12 cellular contexts compared by ENCODE assay signal in genomic region chr2:20584045-20584636, GRCh38.
A peak's percentile ranks its signal among the peaks of the same experiment; 100 is the strongest.
DNase-seq lines count a peak whose midpoint lies in the region; ATAC-seq, FAIRE-seq and TF ChIP-seq lines count a peak whose summit lies in the region.
"Had no signal": no experiment of that assay in that cellular context is flagged by ENCODE, and none has a peak within 500 bp of the region (broad histone marks: within the 10 kb centered on the region; RNA-seq: fewer than 3 reads in every experiment).

No MANE protein-coding gene starts in this region.

- peak overlapping the region in 1 of 2 donors; percentile 71 for H3K27ac ChIP-seq in right atrium auricular region
- H3K27ac ChIP-seq in H1 (ENCODE audit: low read depth, low read length) = no peak overlapping the region
- peak overlapping the region; percentile 30 for H3K27ac ChIP-seq in mesendoderm (ENCODE audit: low read depth, low read length)
- H3K27ac ChIP-seq in vagina = peak overlapping the region; percentile 51

- no peaks in the 10 kb centered on the region for H3K36me3 Mint-ChIP-seq in activated naive CD8-positive, alpha-beta T cell treated with anti-CD3 and anti-CD28 coated beads for 36 hours
- H3K36me3 Mint-ChIP-seq in activated T-cell treated with anti-CD3 and anti-CD28 coated beads, Interleukin-2, amount 50 U/mL, for 4 hours (ENCODE audit: insufficient read depth) = no peaks in the 10 kb centered on the region

- no peak for TF ChIP-seq EP300 in H1 (IDR thresholded peaks at IDR 0.05; ENCODE audit: borderline replicate concordance in 1 of 2, low read depth in 2 of 2, low read length in 2 of 2)

- H3K56ac ChIP-seq in H1 (replicated peaks; ENCODE audit: insufficient read length, low read depth, low read length) = no peak overlapping the region
- peak overlapping the region; percentile 71 for H3K56ac ChIP-seq in mesendoderm (ENCODE audit: low read length)

- H3K4ac ChIP-seq in H1 (replicated peaks; ENCODE audit: insufficient read length, low read depth, low read length) (no peak overlapping the region), mesendoderm (ENCODE audit: low read depth, low read length) (no peak overlapping the region)

- H3K9ac ChIP-seq in H1 (replicated peaks in 1 of 4; ENCODE audit: extremely low read depth in 1 of 4, low read depth in 3 of 4, low read length in 3 of 4) = no peak overlapping the region
- no peak overlapping the region for H3K9ac ChIP-seq in mesendoderm (ENCODE audit: low read length)

- POLR2A ChIA-PET in H1 (lab: Charles Lee; ENCODE audit: partially characterized antibody) = interaction anchor here (1.4 to 3.1 kb wide), 4 partner anchors 12 to 137 kb away, joined by 5 to 23 read pairs (median 11); partner anchors contain the start of gene RHOB

- CTCF ChIA-PET in H1 (lab: Charles Lee; ENCODE audit: partially characterized antibody) = interaction anchor here (0.9 to 8.7 kb wide), 7 partner anchors 12 to 132 kb away, joined by 4 to 53 read pairs (median 6); no protein-coding TSS in a partner anchor

- WGBS in H1 (ENCODE audit: extremely low coverage in 1 of 2, insufficient coverage in 1 of 2, insufficient read length in 1 of 2, insufficient replicate concordance in 2 of 2, low coverage in 1 of 2, low lambda C conversion rate in 2 of 2, missing lambda C conversion rate in 1 of 2), 2 experiments = 80% methylated on average over 5 of the region's 5 CpGs; no CpG with 5 or more reads in 1 of the 2 experiments
- WGBS in mesendoderm (ENCODE audit: extremely low coverage, insufficient coverage, low lambda C conversion rate) = no CpG with 5 or more reads among the region's 5 CpGs
- 72 to 90% methylated on average over 5 of the region's 5 CpGs for WGBS in lower leg skin, 2 donors

- H3K4me3 ChIP-seq in right atrium auricular region (no peak overlapping the region), H1 (ENCODE audit: extremely low read depth in 1 of 4, insufficient read depth in 2 of 4, low read depth in 3 of 4, low read length in 4 of 4) (peak overlapping the region in 1 of 4 experiments; percentile 27; a peak in 2 of 8 replicates), mesendoderm (ENCODE audit: low read length) (no peak overlapping the region), vagina (no peak overlapping the region), lower leg skin (ENCODE audit: low read depth, poor library complexity, severe bottlenecking) (no peak overlapping the region)
- H3K4me3 ChIP-seq: HAP-1 had no signal

- peak overlapping the region; percentile 94; the same call in 1 of the 2 replicates for H2BK20ac ChIP-seq in H1 (ENCODE audit: low read length)

- H3K23ac ChIP-seq in H1 (ENCODE audit: insufficient read length) = no peak overlapping the region
- H3K23ac ChIP-seq in mesendoderm (ENCODE audit: low read length) = no peak overlapping the region

- no peaks in the 10 kb centered on the region for H3K4me1 Mint-ChIP-seq in activated naive CD8-positive, alpha-beta T cell treated with anti-CD3 and anti-CD28 coated beads for 36 hours
- peaks cover 3% of the 10 kb centered on the region for H3K4me1 Mint-ChIP-seq in activated T-cell treated with anti-CD3 and anti-CD28 coated beads, Interleukin-2, amount 50 U/mL, for 4 hours (ENCODE audit: low read depth)

- DNase-seq in Right ventricle myocardium inferior (ENCODE audit: missing footprints) (peak; percentile 2), right atrium auricular region (ENCODE audit: low spot score) (no peak), H1 (ENCODE audit: low read depth in 1 of 2, low spot score in 2 of 2) (no peak), mesendoderm (no peak), vagina (ENCODE audit: extremely low spot score in 2 of 2) (no peak), lower leg skin (ENCODE audit: low spot score in 2 of 2) (no peak)
- DNase-seq in activated naive CD8-positive, alpha-beta T cell treated with anti-CD3 and anti-CD28 coated beads for 36 hours = no peak
- DNase-seq in activated T-cell treated with anti-CD3 and anti-CD28 coated beads, Interleukin-2, amount 50 U/mL, for 4 hours = no peak
- DNase-seq: activated T-cell treated with anti-CD3 and anti-CD28 coated beads, Interleukin-2, amount 50 U/mL, for 72 hours; Karpas-422; SHP77 treated with DMSO at 0.1 percent for 48 hours had no signal

- H3K27me3 ChIP-seq in right atrium auricular region = no peaks in the 10 kb centered on the region
- H3K27me3 ChIP-seq in H1 (replicated peaks in 1 of 4; ENCODE audit: control insufficient read depth in 3 of 4, extremely low read depth in 1 of 4, insufficient read depth in 3 of 4, low read length in 3 of 4) = no peaks in the 10 kb centered on the region
- H3K27me3 ChIP-seq in mesendoderm (ENCODE audit: insufficient read depth, low read length, poor library complexity) = no peaks in the 10 kb centered on the region
- H3K27me3 ChIP-seq in vagina = no peaks in the 10 kb centered on the region

- peak overlapping the region; percentile 79 for H3K18ac ChIP-seq in H1 (ENCODE audit: extremely low read depth, low read length)
- H3K18ac ChIP-seq in mesendoderm (ENCODE audit: low read length) = peak overlapping the region; percentile 9

- H3K4me2 ChIP-seq in H1 (ENCODE audit: insufficient read depth in 1 of 2, low read depth in 2 of 2, low read length in 2 of 2) = peak overlapping the region; percentile 48 to 51
- H3K4me2 ChIP-seq in mesendoderm (ENCODE audit: low read length) = no peak overlapping the region

- H3K23me2 ChIP-seq in H1 (ENCODE audit: low read depth, low read length) = peaks cover 3% of the 10 kb centered on the region; the same call in 1 of the 2 replicates

- FAIRE-seq in H1 (lab: Jason Lieb, UNC) = no peak

- no peaks in the 10 kb centered on the region for H4K20me1 ChIP-seq in H1 (replicated peaks in 1 of 2; ENCODE audit: control insufficient read depth in 1 of 2, insufficient read depth in 2 of 2, low read length in 2 of 2)

- H3K36me3 ChIP-seq in right atrium auricular region (no peaks in the 10 kb centered on the region), H1 (ENCODE audit: control insufficient read depth in 2 of 4, insufficient read depth in 4 of 4, low read length in 3 of 4) (no peaks in the 10 kb centered on the region), mesendoderm (ENCODE audit: control insufficient read depth, insufficient read depth, low read length) (no peaks in the 10 kb centered on the region), vagina (no peaks in the 10 kb centered on the region)
- H3K36me3 ChIP-seq: HAP-1 had no signal

- H3K9me3 Mint-ChIP-seq in activated naive CD8-positive, alpha-beta T cell treated with anti-CD3 and anti-CD28 coated beads for 36 hours = no peaks in the 10 kb centered on the region
- no peaks in the 10 kb centered on the region for H3K9me3 Mint-ChIP-seq in activated T-cell treated with anti-CD3 and anti-CD28 coated beads, Interleukin-2, amount 50 U/mL, for 4 hours
- H3K9me3 Mint-ChIP-seq: activated T-cell treated with anti-CD3 and anti-CD28 coated beads, Interleukin-2, amount 50 U/mL, for 72 hours had no signal

- H3K79me1 ChIP-seq in H1 (ENCODE audit: low read depth, low read length) = no peaks in the 10 kb centered on the region
- H3K79me1 ChIP-seq in mesendoderm (ENCODE audit: low read length) = no peaks in the 10 kb centered on the region

- H2AK5ac ChIP-seq in H1 (ENCODE audit: low read depth, low read length) (peak overlapping the region; percentile 82; the same call in 1 of the 2 replicates), mesendoderm (ENCODE audit: low read length) (no peak overlapping the region)

- H3K4me3 Mint-ChIP-seq in activated naive CD8-positive, alpha-beta T cell treated with anti-CD3 and anti-CD28 coated beads for 36 hours = no peak overlapping the region
- no peak overlapping the region for H3K4me3 Mint-ChIP-seq in activated T-cell treated with anti-CD3 and anti-CD28 coated beads, Interleukin-2, amount 50 U/mL, for 4 hours
- H3K4me3 Mint-ChIP-seq: activated T-cell treated with anti-CD3 and anti-CD28 coated beads, Interleukin-2, amount 50 U/mL, for 72 hours had no signal

- H3K27me3 Mint-ChIP-seq in activated naive CD8-positive, alpha-beta T cell treated with anti-CD3 and anti-CD28 coated beads for 36 hours = no peaks in the 10 kb centered on the region
- no peaks in the 10 kb centered on the region for H3K27me3 Mint-ChIP-seq in activated T-cell treated with anti-CD3 and anti-CD28 coated beads, Interleukin-2, amount 50 U/mL, for 4 hours (ENCODE audit: low read depth)

- peak overlapping the region; percentile 96 for H2BK12ac ChIP-seq in H1 (ENCODE audit: low read depth, low read length)

- TF ChIP-seq CTCF in right atrium auricular region (IDR thresholded peaks at IDR 0.05) = no peak
- TF ChIP-seq CTCF in H1 (IDR thresholded peaks at IDR 0.05; ENCODE audit: control extremely low read depth in 1 of 3, insufficient read depth in 1 of 3, low read depth in 1 of 3, low read length in 3 of 3) = no peak
- TF ChIP-seq CTCF in vagina (IDR thresholded peaks at IDR 0.05) = no peak
- no peak for TF ChIP-seq CTCF in lower leg skin (IDR thresholded peaks at IDR 0.05)

- H4K5ac ChIP-seq in H1 (ENCODE audit: insufficient read length, low read depth, low read length) = no peak overlapping the region
- no peak overlapping the region for H4K5ac ChIP-seq in mesendoderm (ENCODE audit: low read length)

- H2BK15ac ChIP-seq in H1 (ENCODE audit: low read length) (peak overlapping the region; percentile 89), mesendoderm (replicated peaks; ENCODE audit: low read depth) (no peak overlapping the region)

- H4K8ac ChIP-seq in H1 (ENCODE audit: extremely low read depth, insufficient read depth, low read length) = no peak overlapping the region
- H4K8ac ChIP-seq in mesendoderm (ENCODE audit: low read depth, low read length) = no peak overlapping the region

- no peak overlapping the region for H3K27ac Mint-ChIP-seq in activated naive CD8-positive, alpha-beta T cell treated with anti-CD3 and anti-CD28 coated beads for 36 hours
- H3K27ac Mint-ChIP-seq: activated T-cell treated with anti-CD3 and anti-CD28 coated beads, Interleukin-2, amount 50 U/mL, for 72 hours had no signal

- no peak overlapping the region for H3K14ac ChIP-seq in H1 (ENCODE audit: insufficient read length)

- ATAC-seq in Right ventricle myocardium inferior = no peak
- ATAC-seq in activated T-cell treated with anti-CD3 and anti-CD28 coated beads, Interleukin-2, amount 50 U/mL, for 4 hours = no peak

- H2BK5ac ChIP-seq in H1 (ENCODE audit: low read depth, low read length) (peak overlapping the region; percentile 98), mesendoderm (ENCODE audit: low read length) (peak overlapping the region; percentile 55)

- no peak overlapping the region for H2AFZ ChIP-seq in H1 (ENCODE audit: low read length)

- H3K79me2 ChIP-seq in H1 (ENCODE audit: control insufficient read depth in 1 of 2, insufficient read depth in 2 of 2, low read length in 2 of 2) (no peaks in the 10 kb centered on the region), mesendoderm (ENCODE audit: control insufficient read depth, insufficient read depth, low read length) (no peaks in the 10 kb centered on the region)

- no peak for TF ChIP-seq RAD21 in H1 (IDR thresholded peaks at IDR 0.05 in 1 of 2, conservative IDR thresholded peaks at IDR 0.05 in 1 of 2; ENCODE audit: low read depth in 2 of 2, low read length in 2 of 2)

- H2BK120ac ChIP-seq in H1 (replicated peaks; ENCODE audit: low read depth, low read length) (peak overlapping the region; percentile 45), mesendoderm (ENCODE audit: low read depth, low read length) (no peak overlapping the region)

- TF ChIP-seq POLR2A in H1 (IDR thresholded peaks at IDR 0.05; ENCODE audit: control extremely low read depth in 1 of 2, low read depth in 2 of 2, low read length in 2 of 2) (no peak), vagina (IDR thresholded peaks at IDR 0.05) (no peak), lower leg skin (IDR thresholded peaks at IDR 0.05) (no peak)

- H3K4me1 ChIP-seq in right atrium auricular region (peaks cover 0 to 69% of the 10 kb centered on the region in 2 donors), H1 (replicated peaks in 1 of 4; ENCODE audit: control insufficient read depth in 3 of 4, insufficient read depth in 4 of 4, low read length in 3 of 4) (peaks cover 7 to 16% (median 11%) of the 10 kb centered on the region in 4 experiments), mesendoderm (ENCODE audit: control insufficient read depth, low read depth, low read length) (peaks cover 13% of the 10 kb centered on the region), vagina (peaks cover 39% of the 10 kb centered on the region)

- peak overlapping the region; percentile 90 for H4K91ac ChIP-seq in H1 (replicated peaks; ENCODE audit: insufficient read length, low read length)

- intact Hi-C loops in Right ventricle myocardium inferior (cut with DNase I) (no loop called here), vagina (cut with DNase I) (no loop called here), lower leg skin (cut with DNase I; ENCODE audit: low total_unique reads) (no loop called here)

- peaks cover 0 to 6% of the 10 kb centered on the region in 2 donors for H3K9me3 ChIP-seq in right atrium auricular region
- peaks cover 5 to 6% of the 10 kb centered on the region in 2 experiments; a peak in 2 of 4 replicates for H3K9me3 ChIP-seq in H1 (ENCODE audit: insufficient read depth in 2 of 2, low read depth in 1 of 2, low read length in 1 of 2)
- no peaks in the 10 kb centered on the region for H3K9me3 ChIP-seq in vagina
- H3K9me3 ChIP-seq: HAP-1 had no signal
